In genomic region chr5:178416206-178416882, GRCh38 we compare ENCODE assay signal across 18 cellular contexts.
"Had no signal": no experiment of that assay in that cellular context is flagged by ENCODE, and none has a peak within 500 bp of the region (broad histone marks: within the 10 kb centered on the region; RNA-seq: fewer than 3 reads in every experiment).

No MANE protein-coding gene starts in this region.

- H3K4me1 ChIP-seq: left lung, upper lobe of left lung had no signal

- DNase-seq: activated CD4-positive, alpha-beta memory T cell treated with anti-CD3 and anti-CD28 coated beads for 36 hours; activated CD4-positive, alpha-beta T cell treated with anti-CD3 and anti-CD28 coated beads for 4 hours; activated CD4-positive, CD25-positive, alpha-beta regulatory T cell; activated naive CD4-positive, alpha-beta T cell treated with Interleukin-2 at 50 U/mL for 16 hours; activated T-cell treated with anti-CD3 and anti-CD28 coated beads, Interleukin-2, amount 50 U/mL, for 48 hours; amniotic stem cell; left lung; nucleus accumbens; retina; stimulated activated CD4-positive, alpha-beta T cell treated with anti-CD3 and anti-CD28 coated beads, Interleukin-4, amount 100 ng/mL, for 24 hours; stimulated activated naive CD4-positive, alpha-beta T cell treated with Interleukin-2 at 50 U/mL for 16 hours; T-helper 17 cell had no signal

- H3K27me3 ChIP-seq: upper lobe of left lung had no signal

- H3K9me3 ChIP-seq: left lung, upper lobe of left lung had no signal

- H3K27ac ChIP-seq: coronary artery, epithelial cell of prostate, left lung, upper lobe of left lung had no signal

- H3K36me3 Mint-ChIP-seq: activated CD4-positive, alpha-beta memory T cell treated with anti-CD3 and anti-CD28 coated beads for 36 hours; activated naive CD8-positive, alpha-beta T cell treated with anti-CD3 and anti-CD28 coated beads, Interleukin-2, amount 10 ng/mL, durations not matched to agents 7 days and 5 days had no signal

- H3K4me3 ChIP-seq: coronary artery, left lung, upper lobe of left lung had no signal

- H3K36me3 ChIP-seq: left lung, upper lobe of left lung had no signal

- H3K27ac Mint-ChIP-seq: activated CD4-positive, alpha-beta memory T cell treated with anti-CD3 and anti-CD28 coated beads for 36 hours; progenitor cell of endocrine pancreas; T-helper 17 cell had no signal

- H3K9me3 Mint-ChIP-seq: activated CD4-positive, alpha-beta memory T cell treated with anti-CD3 and anti-CD28 coated beads for 36 hours; activated naive CD8-positive, alpha-beta T cell treated with anti-CD3 and anti-CD28 coated beads, Interleukin-2, amount 10 ng/mL, durations not matched to agents 7 days and 5 days; nephron had no signal

- H3K4me3 Mint-ChIP-seq: activated CD4-positive, alpha-beta memory T cell treated with anti-CD3 and anti-CD28 coated beads for 36 hours; activated naive CD8-positive, alpha-beta T cell treated with anti-CD3 and anti-CD28 coated beads, Interleukin-2, amount 10 ng/mL, durations not matched to agents 7 days and 5 days; nephron; T-helper 17 cell had no signal

- ATAC-seq: left lung, T-helper 17 cell had no signal
